Comparison of ENCODE assay signal across 25 cellular contexts in genomic region chr6:60991427-60992028, GRCh38.
"Had no signal": no experiment of that assay in that cellular context is flagged by ENCODE, and none has a peak within 500 bp of the region (broad histone marks: within the 10 kb centered on the region; RNA-seq: fewer than 3 reads in every experiment).

No MANE protein-coding gene starts in this region.

- H3K27me3 ChIP-seq: brain microvascular endothelial cell, esophagus muscularis mucosa had no signal

- ATAC-seq: activated CD4-positive, alpha-beta T cell treated with anti-CD3 and anti-CD28 coated beads for 36 hours; activated T-cell treated with anti-CD3 and anti-CD28 coated beads, Interleukin-2, amount 50 U/mL, for 4 hours; activated T-helper 17 cell treated with anti-CD3 and anti-CD28 coated beads, Interleukin-2, amount 50 U/mL, for 72 hours had no signal

- H3K27me3 Mint-ChIP-seq: activated CD4-positive, alpha-beta memory T cell treated with anti-CD3 and anti-CD28 coated beads, Interleukin-2, amount 10 ng/mL, durations not matched to agents 7 days and 5 days; activated CD4-positive, alpha-beta T cell treated with anti-CD3 and anti-CD28 coated beads for 36 hours; activated CD4-positive, alpha-beta T cell treated with anti-CD3 and anti-CD28 coated beads, Interleukin-2, amount 10 ng/mL, durations not matched to agents 24 days and 14 days; activated naive CD8-positive, alpha-beta T cell; activated T-helper 17 cell treated with anti-CD3 and anti-CD28 coated beads, Interleukin-2, amount 50 U/mL, for 72 hours had no signal

- H3K36me3 Mint-ChIP-seq: activated naive CD8-positive, alpha-beta T cell had no signal

- H3K4me1 Mint-ChIP-seq: activated CD4-positive, alpha-beta memory T cell treated with anti-CD3 and anti-CD28 coated beads, Interleukin-2, amount 10 ng/mL, durations not matched to agents 7 days and 5 days; activated CD4-positive, alpha-beta T cell treated with anti-CD3 and anti-CD28 coated beads for 36 hours; activated CD4-positive, alpha-beta T cell treated with anti-CD3 and anti-CD28 coated beads, Interleukin-2, amount 10 ng/mL, durations not matched to agents 24 days and 14 days; activated T-helper 17 cell treated with anti-CD3 and anti-CD28 coated beads, Interleukin-2, amount 50 U/mL, for 72 hours had no signal

- H3K4me3 Mint-ChIP-seq: activated CD4-positive, alpha-beta memory T cell treated with anti-CD3 and anti-CD28 coated beads, Interleukin-2, amount 10 ng/mL, durations not matched to agents 7 days and 5 days; activated CD4-positive, alpha-beta T cell treated with anti-CD3 and anti-CD28 coated beads for 36 hours; activated CD4-positive, alpha-beta T cell treated with anti-CD3 and anti-CD28 coated beads, Interleukin-2, amount 10 ng/mL, durations not matched to agents 24 days and 14 days; activated naive CD8-positive, alpha-beta T cell; activated T-cell treated with anti-CD3 and anti-CD28 coated beads, Interleukin-2, amount 50 U/mL, for 4 hours; activated T-helper 17 cell treated with anti-CD3 and anti-CD28 coated beads, Interleukin-2, amount 50 U/mL, for 72 hours had no signal

- DNase-seq: activated CD4-positive, alpha-beta memory T cell treated with anti-CD3 and anti-CD28 coated beads, Interleukin-2, amount 10 ng/mL, durations not matched to agents 7 days and 5 days; activated CD4-positive, alpha-beta T cell treated with anti-CD3 and anti-CD28 coated beads for 36 hours; activated CD4-positive, alpha-beta T cell treated with anti-CD3 and anti-CD28 coated beads, Interleukin-2, amount 10 ng/mL, durations not matched to agents 24 days and 14 days; activated CD4-positive, CD25-positive, alpha-beta regulatory T cell; activated CD4-positive, CD25-positive, alpha-beta regulatory T cell treated with anti-CD3 and anti-CD28 coated beads, Interleukin-2, amount 50 U/mL, for 72 hours; activated CD8-positive, alpha-beta memory T cell treated with anti-CD3 and anti-CD28 coated beads for 24 hours; activated effector memory CD4-positive, alpha-beta T cell treated with Interleukin-2 at 50 U/mL for 16 hours; activated gamma-delta T cell treated with Interleukin-2 at 50 U/mL for 16 hours; activated naive CD4-positive, alpha-beta T cell treated with anti-CD3 and anti-CD28 coated beads, Interleukin-2, amount 50 U/mL, for 16 hours; activated naive CD4-positive, alpha-beta T cell treated with Interleukin-2 at 50 U/mL for 16 hours; activated T-cell treated with anti-CD3 and anti-CD28 coated beads, Interleukin-2, amount 50 U/mL, for 4 hours; amniotic stem cell; anterior cingulate cortex; brain microvascular endothelial cell; caudate nucleus; cortex of kidney; dermis blood vessel endothelial cell; effector CD8-positive, alpha-beta T cell; erythroblast; foreskin melanocyte; head of caudate nucleus; T-helper 2 cell had no signal

- H3K27ac Mint-ChIP-seq: activated CD4-positive, alpha-beta memory T cell treated with anti-CD3 and anti-CD28 coated beads, Interleukin-2, amount 10 ng/mL, durations not matched to agents 7 days and 5 days; activated CD4-positive, alpha-beta T cell treated with anti-CD3 and anti-CD28 coated beads for 36 hours; activated CD4-positive, alpha-beta T cell treated with anti-CD3 and anti-CD28 coated beads, Interleukin-2, amount 10 ng/mL, durations not matched to agents 24 days and 14 days; activated naive CD8-positive, alpha-beta T cell; activated T-helper 17 cell treated with anti-CD3 and anti-CD28 coated beads, Interleukin-2, amount 50 U/mL, for 72 hours had no signal

- H3K27ac ChIP-seq: brain microvascular endothelial cell, esophagus muscularis mucosa had no signal

- H3K36me3 ChIP-seq: brain microvascular endothelial cell, esophagus muscularis mucosa had no signal

- H3K4me1 ChIP-seq: esophagus muscularis mucosa had no signal

- H3K4me3 ChIP-seq: esophagus muscularis mucosa had no signal
